ENCODE assay signal across 8 cellular contexts in genomic region chr17:43388198-43389021, GRCh38.
DNase-seq lines count a peak whose midpoint lies in the region; ATAC-seq lines count a peak whose summit lies in the region.

No MANE protein-coding gene starts in this region.

- H3K9me3 ChIP-seq in BLaER1: no peaks in the 10 kb centered on the region

- peak overlapping the region; percentile 82 for H3K27ac ChIP-seq in BLaER1

- H3K36me3 ChIP-seq in BLaER1: no peaks in the 10 kb centered on the region

- H3K27me3 ChIP-seq in BLaER1: no peaks in the 10 kb centered on the region

- DNase-seq in HPDE6-E6E7 (ENCODE audit: extremely low spot score) (peak; percentile 78), NK-92 (lab: John Stamatoyannopoulos, UW; ENCODE audit: unreplicated experiment) (peak; percentile 25), medulla oblongata (ENCODE audit: extremely low spot score) (peak; percentile 96)
- DNase-seq in activated CD8-positive, alpha-beta memory T cell treated with anti-CD3 and anti-CD28 coated beads for 24 hours: peak; percentile 97
- DNase-seq in effector CD8-positive, alpha-beta T cell (lab: John Stamatoyannopoulos, UW): peak; percentile 85
- peak; percentile 83 to 89 (median 85) for DNase-seq in stimulated activated CD4-positive, alpha-beta T cell treated with anti-CD3 and anti-CD28 coated beads, TNF-alpha, amount 100 ng/mL, for 48 hours (ENCODE audit: low read depth in 3 of 3)

- H3K9ac ChIP-seq in BLaER1: peak overlapping the region; percentile 87

- H3K4me3 ChIP-seq in BLaER1: peak overlapping the region; percentile 78

- H3K4me2 ChIP-seq in BLaER1: peak overlapping the region; percentile 94

- peaks cover 54% of the 10 kb centered on the region for H3K4me1 ChIP-seq in BLaER1

- ATAC-seq in GM19395 (IDR thresholded peaks at IDR 0.05; ENCODE audit: unreplicated experiment): peak; percentile 75

- H4K20me1 ChIP-seq in BLaER1: no peaks in the 10 kb centered on the region

Comparison
In these comparisons a context has a peak if more than half of its experiments do, and no peak if none do; other contexts are left out.
1. Peak in every context shown above with its lines: DNase-seq, ATAC-seq, H3K4me3 ChIP-seq and H3K27ac ChIP-seq.
2. DNase-seq: peak in every context shown above with its lines; median percentile 97 in activated CD8-positive, alpha-beta memory T cell treated with anti-CD3 and anti-CD28 coated beads for 24 hours; 96 in medulla oblongata; 85 in effector CD8-positive, alpha-beta T cell; 85 in stimulated activated CD4-positive, alpha-beta T cell treated with anti-CD3 and anti-CD28 coated beads, TNF-alpha, amount 100 ng/mL, for 48 hours; 78 in HPDE6-E6E7; 25 in NK-92.